8 cellular contexts compared by ENCODE assay signal in the genomic region with DNA sequence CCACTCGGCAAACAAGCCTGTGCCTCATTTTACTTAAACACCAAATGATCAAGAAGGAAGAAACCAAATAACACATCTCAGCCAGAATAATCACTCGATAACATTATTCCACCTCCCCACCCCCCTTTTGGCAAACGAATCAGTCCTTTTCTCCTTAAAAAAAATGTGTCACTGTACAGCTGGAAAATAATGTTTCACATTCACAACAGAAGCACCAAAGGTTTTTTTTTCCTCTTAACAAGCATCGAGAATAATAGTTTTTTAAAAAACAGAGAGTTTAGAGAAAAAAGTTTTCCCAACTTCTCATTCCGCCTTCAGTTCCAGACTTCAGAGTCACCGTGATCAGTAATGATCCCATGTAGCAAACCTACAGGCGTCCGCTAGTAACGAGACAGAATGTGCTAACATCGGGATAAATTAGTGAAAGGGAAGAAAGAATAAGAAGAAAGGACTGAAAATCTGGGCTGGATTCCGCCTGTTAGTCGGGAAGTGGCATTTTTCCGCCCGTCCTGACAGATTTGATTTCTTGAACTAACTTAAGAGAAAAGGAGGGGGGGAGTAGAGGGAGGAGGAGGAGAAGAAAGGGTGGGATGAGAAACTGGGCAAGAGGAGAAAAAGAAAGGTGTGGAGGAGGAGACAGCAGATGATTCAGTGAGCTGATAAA. TPM values are rescaled to one million over a fixed set of nuclear protein-coding genes. Genes with fewer than 3 reads are reported as not detected.
A peak's percentile ranks its signal among the peaks of the same experiment; 100 is the strongest.
DNase-seq lines count a peak whose midpoint lies in the region; FAIRE-seq and TF ChIP-seq lines count a peak whose summit lies in the region.

A gene with protein sequence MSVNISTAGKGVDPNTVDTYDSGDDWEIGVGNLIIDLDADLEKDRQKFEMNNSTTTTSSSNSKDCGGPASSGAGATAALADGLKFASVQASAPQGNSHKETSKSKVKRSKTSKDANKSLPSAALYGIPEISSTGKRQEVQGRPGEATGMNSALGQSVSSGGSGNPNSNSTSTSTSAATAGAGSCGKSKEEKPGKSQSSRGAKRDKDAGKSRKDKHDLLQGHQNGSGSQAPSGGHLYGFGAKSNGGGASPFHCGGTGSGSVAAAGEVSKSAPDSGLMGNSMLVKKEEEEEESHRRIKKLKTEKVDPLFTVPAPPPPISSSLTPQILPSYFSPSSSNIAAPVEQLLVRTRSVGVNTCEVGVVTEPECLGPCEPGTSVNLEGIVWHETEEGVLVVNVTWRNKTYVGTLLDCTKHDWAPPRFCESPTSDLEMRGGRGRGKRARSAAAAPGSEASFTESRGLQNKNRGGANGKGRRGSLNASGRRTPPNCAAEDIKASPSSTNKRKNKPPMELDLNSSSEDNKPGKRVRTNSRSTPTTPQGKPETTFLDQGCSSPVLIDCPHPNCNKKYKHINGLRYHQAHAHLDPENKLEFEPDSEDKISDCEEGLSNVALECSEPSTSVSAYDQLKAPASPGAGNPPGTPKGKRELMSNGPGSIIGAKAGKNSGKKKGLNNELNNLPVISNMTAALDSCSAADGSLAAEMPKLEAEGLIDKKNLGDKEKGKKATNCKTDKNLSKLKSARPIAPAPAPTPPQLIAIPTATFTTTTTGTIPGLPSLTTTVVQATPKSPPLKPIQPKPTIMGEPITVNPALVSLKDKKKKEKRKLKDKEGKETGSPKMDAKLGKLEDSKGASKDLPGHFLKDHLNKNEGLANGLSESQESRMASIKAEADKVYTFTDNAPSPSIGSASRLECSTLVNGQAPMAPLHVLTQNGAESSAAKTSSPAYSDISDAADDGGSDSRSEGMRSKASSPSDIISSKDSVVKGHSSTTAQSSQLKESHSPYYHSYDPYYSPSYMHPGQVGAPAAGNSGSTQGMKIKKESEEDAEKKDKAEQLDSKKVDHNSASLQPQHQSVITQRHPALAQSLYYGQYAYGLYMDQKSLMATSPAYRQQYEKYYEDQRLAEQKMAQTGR (N-terminal part only) (minus strand): TSS at position 388 of the 664 bp plus-strand sequence. CDS start 1,650 bp downstream, outside the sequence.

- H3K9me3 ChIP-seq in CD8-positive, alpha-beta memory T cell (ENCODE audit: low read length): no peaks in the 10 kb centered on the region
- H3K9me3 ChIP-seq in WERI-Rb-1 (ENCODE audit: severe bottlenecking): no peaks in the 10 kb centered on the region
- H3K9me3 ChIP-seq in osteoblast (ENCODE audit: low read depth, low read length): no peaks in the 10 kb centered on the region

- no peaks in the 10 kb centered on the region for H4K20me1 ChIP-seq in osteoblast (ENCODE audit: insufficient read depth, low read length)

- H3K27ac ChIP-seq in CD8-positive, alpha-beta memory T cell (ENCODE audit: low read depth, low read length): no peak within 1 kb of the TSS
- peak within 1 kb of the TSS; percentile 75 for H3K27ac ChIP-seq in WERI-Rb-1
- H3K27ac ChIP-seq in osteoblast (ENCODE audit: low read depth, low read length): peak within 1 kb of the TSS; percentile 77

- peak within 1 kb of the TSS in 1 of 8 donors; percentile 37 for H3K27ac Mint-ChIP-seq in CD8-positive, alpha-beta memory T cell

- peaks cover 16% of the 10 kb centered on the region for H3K27me3 ChIP-seq in CD8-positive, alpha-beta memory T cell (ENCODE audit: insufficient read depth, low read length, poor library complexity, severe bottlenecking)
- H3K27me3 ChIP-seq in WERI-Rb-1 (ENCODE audit: insufficient read depth, low read depth, severe bottlenecking) (no peaks in the 10 kb centered on the region), osteoblast (ENCODE audit: insufficient read depth, low read length) (peaks cover 14% of the 10 kb centered on the region)

- POLR2A ChIA-PET in CD8-positive, alpha-beta memory T cell (lab: Charles Lee): no interaction called here

- H3K27me3 Mint-ChIP-seq in CD8-positive, alpha-beta memory T cell: peaks cover 38 to 56% of the 10 kb centered on the region in 2 donors

- no peak for TF ChIP-seq CTCF in WERI-Rb-1 (IDR thresholded peaks at IDR 0.05; ENCODE audit: low read depth, low read length)
- no peak for TF ChIP-seq CTCF in osteoblast (IDR thresholded peaks at IDR 0.05; ENCODE audit: extremely low read depth, low read depth, low read length)

- no peaks in the 10 kb centered on the region for H3K36me3 Mint-ChIP-seq in CD8-positive, alpha-beta memory T cell

- peaks cover 2 to 15% (median 9%) of the 10 kb centered on the region in 3 donors for H3K4me1 Mint-ChIP-seq in CD8-positive, alpha-beta memory T cell

- CTCF ChIA-PET in CD8-positive, alpha-beta memory T cell (lab: Charles Lee): no interaction called here

- peak within 1 kb of the TSS in 5 of 7 donors; percentile 32 to 60 (median 42) for H3K4me3 Mint-ChIP-seq in CD8-positive, alpha-beta memory T cell

- H3K36me3 ChIP-seq in CD8-positive, alpha-beta memory T cell (ENCODE audit: insufficient read depth, low read length): no peaks in the 10 kb centered on the region
- H3K36me3 ChIP-seq in WERI-Rb-1: peaks cover 8% of the 10 kb centered on the region
- H3K36me3 ChIP-seq in osteoblast (ENCODE audit: insufficient read depth, low read length): no peaks in the 10 kb centered on the region

- no peak for DNase-seq in CD8-positive, alpha-beta memory T cell
- DNase-seq in Kasumi-1 (lab: John Stamatoyannopoulos, UW) (peak; percentile 71 to 72), WERI-Rb-1 (peak; percentile 29), frontal cortex (ENCODE audit: low spot score in 2 of 2) (no peak), osteoblast (ENCODE audit: insufficient read length, low spot score, missing footprints) (peak; percentile 65), COLO668 (lab: John Stamatoyannopoulos, UW; ENCODE audit: unreplicated experiment) (no peak), KG1 (lab: John Stamatoyannopoulos, UW) (no peak)
- DNase-seq in activated naive CD4-positive, alpha-beta T cell (lab: John Stamatoyannopoulos, UW): no peak

- peaks cover 5% of the 10 kb centered on the region for H3K79me2 ChIP-seq in osteoblast (ENCODE audit: insufficient read depth, low read length)

- no peaks in the 10 kb centered on the region for H3K4me1 ChIP-seq in CD8-positive, alpha-beta memory T cell (ENCODE audit: insufficient read depth, low read length)
- H3K4me1 ChIP-seq in osteoblast (ENCODE audit: insufficient read depth, low read length): peaks cover 50% of the 10 kb centered on the region

- FAIRE-seq in frontal cortex (lab: Jason Lieb, UNC): no peak

- H2AFZ ChIP-seq in osteoblast (ENCODE audit: low read length): peak within 1 kb of the TSS; percentile 88

- H3K9me3 Mint-ChIP-seq in CD8-positive, alpha-beta memory T cell: peaks cover 2 to 11% (median 8%) of the 10 kb centered on the region in 5 donors

- no peak within 1 kb of the TSS for H3K4me3 ChIP-seq in CD8-positive, alpha-beta memory T cell (ENCODE audit: low read length)
- peak within 1 kb of the TSS; percentile 99 for H3K4me3 ChIP-seq in WERI-Rb-1 (ENCODE audit: low read depth, low read length)
- peak within 1 kb of the TSS; percentile 79 for H3K4me3 ChIP-seq in osteoblast (ENCODE audit: insufficient read depth, low read length)

- peak within 1 kb of the TSS; percentile 99 for H3K4me2 ChIP-seq in osteoblast (ENCODE audit: insufficient read depth, low read length)

RNA-seq across cellular contexts. Expression of the gene that starts here (rescaled TPM):
- not detected for total RNA-seq in CD8-positive, alpha-beta memory T cell
- not detected for polyA plus RNA-seq in CD8-positive, alpha-beta memory T cell
- total RNA-seq in frontal cortex (106 TPM), osteoblast (11.6 and 14.7 TPM in 2 replicates)

Comparison
In these comparisons a context has a peak if more than half of its experiments do, and no peak if none do; other contexts are left out.
1. RNA of the gene that starts here (total RNA-seq): 106 TPM in frontal cortex (single experiment) and 11.6 to 14.7 TPM in osteoblast; not detected in CD8-positive, alpha-beta memory T cell; every median in the first group is over 10 times any median in the second.
2. DNase-seq: peak in Kasumi-1 (2 of 2), WERI-Rb-1 (single experiment) and osteoblast (single experiment); none in CD8-positive, alpha-beta memory T cell (0 of 5), frontal cortex (0 of 2), COLO668 (single experiment), KG1 (single experiment) and activated naive CD4-positive, alpha-beta T cell (0 of 4).